23 cellular contexts compared by ENCODE assay signal in the genomic region with DNA sequence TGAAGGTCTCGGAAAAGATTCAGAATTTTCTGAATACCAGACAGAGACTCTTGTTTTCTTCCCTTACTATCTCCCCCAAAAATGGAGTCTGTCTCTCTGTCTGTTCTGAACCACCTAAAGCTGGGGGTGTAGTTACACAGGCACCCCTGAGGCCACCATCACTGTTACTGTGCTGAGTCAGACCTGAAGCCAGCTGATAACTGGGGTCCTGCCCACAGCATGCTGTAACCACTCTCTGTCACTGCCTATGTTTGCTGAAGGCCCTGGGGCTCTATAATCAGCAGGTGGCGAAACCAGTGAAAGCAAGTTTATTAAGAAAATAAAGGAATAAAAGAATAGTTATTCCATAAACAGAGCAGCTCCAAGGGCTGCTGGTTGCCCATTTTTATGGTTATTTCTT.
"Had no signal": no experiment of that assay in that cellular context is flagged by ENCODE, and none has a peak within 500 bp of the region (broad histone marks: within the 10 kb centered on the region; RNA-seq: fewer than 3 reads in every experiment).

No MANE protein-coding gene starts in this region.

- H3K27ac Mint-ChIP-seq: activated CD4-positive, alpha-beta T cell treated with anti-CD3 and anti-CD28 coated beads for 36 hours; activated naive CD4-positive, alpha-beta T cell treated with anti-CD3 and anti-CD28 coated beads, Interleukin-2, amount 10 ng/mL, durations not matched to agents 7 days and 5 days; activated T-helper 2 cell treated with anti-CD3 and anti-CD28 coated beads, Interferon-gamma antibody, Interleukin-2, Interleukin-4, amounts not matched to agents 10 μg/mL and 5 μg/mL and 100 μg/mL, durations not matched to agents 14 hours and 24 hours and 36 hours; immature natural killer cell; stimulated activated naive CD8-positive, alpha-beta T cell treated with anti-CD3 and anti-CD28 coated beads, Interleukin-15, Interleukin-2, amounts not matched to agents 100 ng/mL and 50 ng/mL, for 24 hours; T-helper 17 cell; type B pancreatic cell had no signal

- H3K27ac ChIP-seq: ascending aorta, breast epithelium, coronary artery, esophagus muscularis mucosa, gastroesophageal sphincter, heart left ventricle, ovary, psoas muscle, skin epidermis, suprapubic skin had no signal

- H3K4me3 ChIP-seq: ascending aorta, breast epithelium, coronary artery, esophagus muscularis mucosa, gastroesophageal sphincter, heart left ventricle, ovary, psoas muscle, skin epidermis, suprapubic skin had no signal

- H3K9me3 ChIP-seq: ascending aorta, breast epithelium, gastroesophageal sphincter, ovary, psoas muscle had no signal

- H3K4me1 Mint-ChIP-seq: activated CD4-positive, alpha-beta T cell treated with anti-CD3 and anti-CD28 coated beads for 36 hours; activated naive CD4-positive, alpha-beta T cell treated with anti-CD3 and anti-CD28 coated beads, Interleukin-2, amount 10 ng/mL, durations not matched to agents 7 days and 5 days; T-helper 17 cell had no signal

- ATAC-seq: activated CD4-positive, alpha-beta T cell treated with anti-CD3 and anti-CD28 coated beads for 36 hours; gastroesophageal sphincter; heart left ventricle; left ventricle myocardium superior; psoas muscle; right cardiac atrium; T-helper 17 cell had no signal

- H3K4me3 Mint-ChIP-seq: activated CD4-positive, alpha-beta T cell treated with anti-CD3 and anti-CD28 coated beads for 36 hours; activated naive CD4-positive, alpha-beta T cell treated with anti-CD3 and anti-CD28 coated beads, Interleukin-2, amount 10 ng/mL, durations not matched to agents 7 days and 5 days; immature natural killer cell; stimulated activated naive CD8-positive, alpha-beta T cell treated with anti-CD3 and anti-CD28 coated beads, Interleukin-15, Interleukin-2, amounts not matched to agents 100 ng/mL and 50 ng/mL, for 24 hours; T-helper 17 cell; type B pancreatic cell had no signal

- H3K9me3 Mint-ChIP-seq: type B pancreatic cell had no signal

- H3K27me3 Mint-ChIP-seq: activated CD4-positive, alpha-beta T cell treated with anti-CD3 and anti-CD28 coated beads for 36 hours; activated naive CD4-positive, alpha-beta T cell treated with anti-CD3 and anti-CD28 coated beads, Interleukin-2, amount 10 ng/mL, durations not matched to agents 7 days and 5 days; stimulated activated naive CD8-positive, alpha-beta T cell treated with anti-CD3 and anti-CD28 coated beads, Interleukin-15, Interleukin-2, amounts not matched to agents 100 ng/mL and 50 ng/mL, for 24 hours; T-helper 17 cell; type B pancreatic cell had no signal

- DNase-seq: activated CD4-positive, alpha-beta T cell treated with anti-CD3 and anti-CD28 coated beads for 36 hours; activated CD4-positive, alpha-beta T cell treated with anti-CD3 and anti-CD28 coated beads, Interleukin-2, amount 50 U/mL, for 48 hours; activated naive CD4-positive, alpha-beta T cell treated with anti-CD3 and anti-CD28 coated beads, Interleukin-2, amount 10 ng/mL, durations not matched to agents 7 days and 5 days; activated T-cell treated with anti-CD3 and anti-CD28 coated beads for 4 hours; heart left ventricle; immature natural killer cell; left ventricle myocardium superior; ovary; psoas muscle; right cardiac atrium; stimulated activated CD4-positive, alpha-beta T cell treated with anti-CD3 and anti-CD28 coated beads, Interleukin-15, amount 100 ng/mL, for 24 hours; stimulated activated CD4-positive, alpha-beta T cell treated with anti-CD3 and anti-CD28 coated beads, Interleukin-2, amount 100 ng/mL, for 48 hours; T-helper 17 cell had no signal

- H3K4me1 ChIP-seq: ascending aorta, breast epithelium, esophagus muscularis mucosa, gastroesophageal sphincter, heart left ventricle, psoas muscle, suprapubic skin had no signal

- H3K27me3 ChIP-seq: ascending aorta, breast epithelium, esophagus muscularis mucosa, gastroesophageal sphincter, heart left ventricle, ovary, suprapubic skin had no signal

- H3K36me3 ChIP-seq: ascending aorta, breast epithelium, esophagus muscularis mucosa, gastroesophageal sphincter, heart left ventricle, ovary, suprapubic skin had no signal

- H3K36me3 Mint-ChIP-seq: activated naive CD4-positive, alpha-beta T cell treated with anti-CD3 and anti-CD28 coated beads, Interleukin-2, amount 10 ng/mL, durations not matched to agents 7 days and 5 days; immature natural killer cell; type B pancreatic cell had no signal
